Comparison of ENCODE assay signal across 30 cellular contexts in genomic region chr2:22079583-22079982, GRCh38.
"Had no signal": no experiment of that assay in that cellular context is flagged by ENCODE, and none has a peak within 500 bp of the region (broad histone marks: within the 10 kb centered on the region; RNA-seq: fewer than 3 reads in every experiment).

No MANE protein-coding gene starts in this region.

- H3K27me3 ChIP-seq: left lung, ovary, stomach, testis, thyroid gland, transverse colon, upper lobe of left lung, vagina had no signal

- H3K4me1 ChIP-seq: left lung, lower lobe of right lung, prostate gland, stomach, testis, thyroid gland, transverse colon, upper lobe of left lung, vagina had no signal

- H3K4me3 ChIP-seq: left lung, lower lobe of right lung, ovary, prostate gland, skin epidermis, stomach, testis, thyroid gland, transverse colon, upper lobe of left lung, vagina had no signal

- H3K9me3 ChIP-seq: left lung, lower lobe of right lung, ovary, prostate gland, stomach, testis, thyroid gland, transverse colon, upper lobe of left lung, vagina had no signal

- H3K36me3 ChIP-seq: left lung, lower lobe of right lung, ovary, prostate gland, stomach, thyroid gland, transverse colon, upper lobe of left lung, vagina had no signal

- H3K27ac ChIP-seq: left lung, lower lobe of right lung, ovary, prostate gland, skin epidermis, stomach, testis, thyroid gland, transverse colon, upper lobe of left lung, vagina had no signal

- ATAC-seq: left colon; left lung; lower lobe of right lung; natural killer cell; right cardiac atrium; sciatic nerve; stimulated activated naive B cell treated with anti-CD40 and anti-IgM and Interleukin-4, amounts not matched to agents 10 μg/mL and 1 μg/mL and 100 μg/mL, for 72 hours; stimulated activated naive CD8-positive, alpha-beta T cell treated with anti-CD3 and anti-CD28 coated beads, Interleukin-15, Interleukin-2, amounts not matched to agents 100 U/mL and 50 U/mL, for 24 hours had no signal

- DNase-seq: hypothalamus; immature natural killer cell; kidney; left colon; left lung; lower lobe of right lung; mammary epithelial cell; mesenchymal stem cell; naive B cell; natural killer cell; nephron progenitor cell; ovary; retina; right cardiac atrium; stimulated activated CD4-positive, alpha-beta T cell treated with anti-CD3 and anti-CD28 coated beads, Interleukin-12 subunit alpha, Interleukin-12 subunit beta, amount 100 ng/mL, for 4 hours; stimulated activated CD4-positive, alpha-beta T cell treated with anti-CD3 and anti-CD28 coated beads, Interleukin-15, amount 100 ng/mL, for 24 hours; stimulated activated CD4-positive, alpha-beta T cell treated with anti-CD3 and anti-CD28 coated beads, Interleukin-2, amount 100 ng/mL, for 24 hours; stimulated activated CD4-positive, alpha-beta T cell treated with anti-CD3 and anti-CD28 coated beads, Interleukin-4, amount 100 ng/mL, for 1 hour; stimulated activated naive B cell treated with anti-CD40 and anti-IgM and Interleukin-4, amounts not matched to agents 10 μg/mL and 1 μg/mL and 100 μg/mL, for 72 hours; stimulated activated naive CD8-positive, alpha-beta T cell treated with anti-CD3 and anti-CD28 coated beads, Interleukin-15, Interleukin-2, amounts not matched to agents 100 U/mL and 50 U/mL, for 24 hours; stomach; testis; thyroid gland; transverse colon; upper lobe of left lung had no signal

- FAIRE-seq: islet of Langerhans, kidney had no signal
